ENCODE assay signal across 10 cellular contexts in the genomic region with DNA sequence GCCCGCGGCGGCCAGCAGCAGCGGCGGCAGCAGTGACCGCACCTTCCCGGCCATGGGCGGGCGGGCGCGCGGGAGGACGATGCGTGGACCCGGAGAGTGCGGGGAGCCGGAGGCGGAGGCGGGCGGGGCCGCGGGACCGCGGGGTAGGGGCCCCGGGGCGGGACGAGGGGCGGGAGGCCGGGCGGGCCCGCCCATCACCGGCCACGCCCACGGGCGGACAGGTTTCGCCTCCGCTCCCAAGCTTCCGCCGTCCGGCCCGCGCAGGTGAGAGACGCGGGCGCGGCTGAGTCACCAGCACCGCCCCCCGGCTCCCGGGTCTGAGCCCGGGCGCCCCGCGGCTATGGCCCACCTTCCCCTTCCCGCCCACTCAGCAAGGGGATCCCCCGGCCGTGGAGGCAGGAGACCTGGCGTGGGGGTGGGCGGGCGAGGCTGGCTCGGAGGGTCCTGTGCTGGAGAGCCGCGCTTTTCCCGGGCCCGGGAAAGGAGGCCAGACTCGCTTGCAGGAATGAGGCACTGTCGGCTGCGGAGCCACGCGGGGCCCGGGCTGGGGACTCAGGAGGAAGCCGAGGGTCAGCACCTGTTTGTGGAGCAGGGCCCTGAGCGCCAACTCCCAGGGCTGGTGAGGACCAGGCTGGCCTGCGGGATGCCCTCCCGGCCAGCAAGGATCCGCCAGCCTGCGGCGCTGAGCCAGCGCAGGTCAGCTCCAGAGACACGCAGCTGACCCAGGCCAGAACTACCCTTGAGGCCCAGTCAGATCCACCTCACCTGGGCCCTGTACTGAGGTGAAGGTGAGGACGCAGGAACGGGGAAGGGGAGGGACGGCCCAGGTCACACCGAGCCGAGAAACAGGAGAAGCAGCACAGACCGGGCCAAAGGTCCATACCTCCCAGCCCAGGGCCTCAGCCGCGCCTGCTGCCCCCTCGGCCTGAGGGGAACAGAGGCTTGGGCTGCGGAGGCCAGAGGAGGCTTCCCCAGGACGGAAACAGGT. TPM values are rescaled to one million over a fixed set of nuclear protein-coding genes. Genes with fewer than 3 reads are reported as not detected.
DNase-seq lines count a peak whose midpoint lies in the region; ATAC-seq and TF ChIP-seq lines count a peak whose summit lies in the region.
"Had no signal": no experiment of that assay in that cellular context is flagged by ENCODE, and none has a peak within 500 bp of the region (broad histone marks: within the 10 kb centered on the region; RNA-seq: fewer than 3 reads in every experiment).

TSS of gene ENTPD2 (minus strand) at position 118 of the 988 bp plus-strand sequence. CDS start at position 54, 64 bp downstream.

- H3K4me3 Mint-ChIP-seq in activated CD8-positive, alpha-beta T cell treated with anti-CD3 and anti-CD28 coated beads for 36 hours: no peak within 1 kb of the TSS

- H3K4me1 Mint-ChIP-seq in activated CD8-positive, alpha-beta T cell treated with anti-CD3 and anti-CD28 coated beads for 36 hours (ENCODE audit: low read depth): no peaks in the 10 kb centered on the region

- CTCF ChIA-PET in activated CD8-positive, alpha-beta T cell treated with anti-CD3 and anti-CD28 coated beads for 36 hours (lab: Charles Lee): interaction anchor here (2.3 to 3.1 kb wide), 3 partner anchors 13 to 22 kb away, joined by 5 to 20 read pairs (median 11); partner anchors contain the start of gene UAP1L1

- TF ChIP-seq CTCF in activated CD8-positive, alpha-beta T cell treated with anti-CD3 and anti-CD28 coated beads for 36 hours (IDR thresholded peaks at IDR 0.05): no peak
- no peak for TF ChIP-seq CTCF in foreskin fibroblast (IDR thresholded peaks at IDR 0.05; ENCODE audit: low read depth, low read length)

- POLR2A ChIA-PET in activated CD8-positive, alpha-beta T cell treated with anti-CD3 and anti-CD28 coated beads for 36 hours (lab: Charles Lee): interaction anchor here (1.3 to 1.7 kb wide), 2 partner anchors 17 to 27 kb away, joined by 3 to 5 read pairs; no protein-coding TSS in a partner anchor

- intact Hi-C loops in activated CD8-positive, alpha-beta T cell treated with anti-CD3 and anti-CD28 coated beads for 36 hours (cut with micrococcal nuclease): no loop called here

- no peaks in the 10 kb centered on the region for H3K36me3 Mint-ChIP-seq in activated CD8-positive, alpha-beta T cell treated with anti-CD3 and anti-CD28 coated beads for 36 hours (ENCODE audit: low read depth)

- H3K27me3 Mint-ChIP-seq in activated CD8-positive, alpha-beta T cell treated with anti-CD3 and anti-CD28 coated beads for 36 hours: peaks cover 20% of the 10 kb centered on the region

- H3K4me3 ChIP-seq in iPS-11a (ENCODE audit: low read depth, low read length): peak within 1 kb of the TSS; percentile 30
- H3K4me3 ChIP-seq in foreskin fibroblast (ENCODE audit: low read depth in 1 of 2, low read length in 2 of 2): no peak within 1 kb of the TSS
- H3K4me3 ChIP-seq: SJSA1 had no signal

- DNase-seq in activated CD4-positive, CD25-positive, alpha-beta regulatory T cell treated with anti-CD3 and anti-CD28 coated beads, Interleukin-2, amount 50 U/mL, for 72 hours: no peak
- DNase-seq in activated CD8-positive, alpha-beta T cell treated with anti-CD3 and anti-CD28 coated beads for 36 hours: peak; percentile 58
- DNase-seq in stimulated activated CD8-positive, alpha-beta memory T cell treated with anti-CD3 and anti-CD28 coated beads, Interleukin-12 subunit alpha, Interleukin-12 subunit beta, amount 100 ng/mL, for 4 hours (ENCODE audit: low read depth): peak; percentile 42
- DNase-seq in foreskin fibroblast: no peak
- DNase-seq: left cardiac atrium had no signal

- no peaks in the 10 kb centered on the region for H3K9me3 Mint-ChIP-seq in activated CD8-positive, alpha-beta T cell treated with anti-CD3 and anti-CD28 coated beads for 36 hours

- H3K27ac Mint-ChIP-seq in activated CD8-positive, alpha-beta T cell treated with anti-CD3 and anti-CD28 coated beads for 36 hours: no peak within 1 kb of the TSS

- peak; percentile 55 to 68 for ATAC-seq in activated CD4-positive, CD25-positive, alpha-beta regulatory T cell treated with anti-CD3 and anti-CD28 coated beads, Interleukin-2, amount 50 U/mL, for 24 hours
- peak; percentile 66 for ATAC-seq in activated CD8-positive, alpha-beta T cell treated with anti-CD3 and anti-CD28 coated beads for 36 hours
- no peak for ATAC-seq in HG03139 (IDR thresholded peaks at IDR 0.05; ENCODE audit: unreplicated experiment)
- no peak for ATAC-seq in HG03159 (IDR thresholded peaks at IDR 0.05; ENCODE audit: unreplicated experiment)

RNA-seq across cellular contexts. Expression of gene ENTPD2, which starts in this region (rescaled TPM):
- not detected for total RNA-seq in activated CD8-positive, alpha-beta T cell treated with anti-CD3 and anti-CD28 coated beads for 36 hours
- total RNA-seq: SJSA1 had no signal

Comparison
In these comparisons a context has a peak if more than half of its experiments do, and no peak if none do; other contexts are left out.
1. Peak in DNase-seq and ATAC-seq in activated CD8-positive, alpha-beta T cell treated with anti-CD3 and anti-CD28 coated beads for 36 hours; RNA of the gene not detected or under 1 TPM.
2. ATAC-seq: peak in activated CD4-positive, CD25-positive, alpha-beta regulatory T cell treated with anti-CD3 and anti-CD28 coated beads, Interleukin-2, amount 50 U/mL, for 24 hours (2 of 2); none in HG03139 (single experiment) and HG03159 (single experiment).